ENCODE assay signal across 8 cellular contexts in genomic region chr17:491086-492014, GRCh38. TPM values are rescaled to one million over a fixed set of nuclear protein-coding genes. Genes with fewer than 3 reads are reported as not detected.
DNase-seq lines count a peak whose midpoint lies in the region; ATAC-seq and TF ChIP-seq lines count a peak whose summit lies in the region.

No MANE protein-coding gene starts in this region.

- intact Hi-C loops in activated T-helper 1 cell treated with anti-CD3 and anti-CD28 coated beads, Interleukin-12 subunit alpha, Interleukin-12 subunit beta, Interleukin-2, Interleukin-4 antibody, amounts not matched to agents 30 ng/mL and 10 ng/mL and 1 ng/mL, durations not matched to agents 14 hours and 24 hours and 36 hours (cut with micrococcal nuclease), result no loop called here

- H3K4me1 ChIP-seq in gastroesophageal sphincter, result peaks cover 0 to 21% (median 8%) of the 10 kb centered on the region in 3 donors
- H3K4me1 ChIP-seq in MM.1S (ENCODE audit: low read length), result no peaks in the 10 kb centered on the region

- DNase-seq in activated gamma-delta T cell treated with Interleukin-2 at 50 U/mL for 16 hours (peak; percentile 10), activated gamma-delta T cell (lab: John Stamatoyannopoulos, UW) (no peak), omental fat pad (ENCODE audit: low spot score) (no peak), MM.1S (no peak)
- no peak for DNase-seq in activated T-helper 1 cell treated with anti-CD3 and anti-CD28 coated beads, Interleukin-12 subunit alpha, Interleukin-12 subunit beta, Interleukin-2, Interleukin-4 antibody, amounts not matched to agents 30 ng/mL and 10 ng/mL and 1 ng/mL, durations not matched to agents 14 hours and 24 hours and 36 hours (ENCODE audit: low spot score)

- no peaks in the 10 kb centered on the region for H3K36me3 ChIP-seq in gastroesophageal sphincter
- no peaks in the 10 kb centered on the region for H3K36me3 ChIP-seq in MM.1S (replicated peaks; ENCODE audit: insufficient read depth, low read length)

- H3K27ac ChIP-seq in gastroesophageal sphincter (peak overlapping the region in 3 of 4 donors; percentile 55 to 79 (median 72)), MM.1S (ENCODE audit: low read length) (no peak overlapping the region)

- H3K27ac Mint-ChIP-seq in activated T-helper 1 cell treated with anti-CD3 and anti-CD28 coated beads, Interleukin-12 subunit alpha, Interleukin-12 subunit beta, Interleukin-2, Interleukin-4 antibody, amounts not matched to agents 30 ng/mL and 10 ng/mL and 1 ng/mL, durations not matched to agents 14 hours and 24 hours and 36 hours, result peak overlapping the region; percentile 73

- H3K9me2 ChIP-seq in MM.1S (replicated peaks; ENCODE audit: insufficient read depth, low read length), result no peaks in the 10 kb centered on the region

- peak in 3 of 4 experiments; percentile 23 to 37 (median 29) for TF ChIP-seq CTCF in gastroesophageal sphincter (IDR thresholded peaks at IDR 0.05)
- TF ChIP-seq CTCF in omental fat pad (IDR thresholded peaks at IDR 0.05), result no peak
- TF ChIP-seq CTCF in MM.1S (IDR thresholded peaks at IDR 0.05; ENCODE audit: low read length), result no peak

- no peaks in the 10 kb centered on the region for H3F3A ChIP-seq in MM.1S (ENCODE audit: insufficient read depth, low read length)

- H3K4me3 ChIP-seq in gastroesophageal sphincter (peak overlapping the region; percentile 25 to 52), MM.1S (ENCODE audit: low read length) (no peak overlapping the region)

- H3K9ac ChIP-seq in MM.1S (ENCODE audit: low read length), result no peak overlapping the region

- H3K27me3 ChIP-seq in gastroesophageal sphincter (no peaks in the 10 kb centered on the region), MM.1S (replicated peaks; ENCODE audit: insufficient read depth, low read length) (peaks cover 10% of the 10 kb centered on the region; the same call in 1 of the 2 replicates)

- H3K4me2 ChIP-seq in MM.1S (ENCODE audit: low read depth, low read length), result no peak overlapping the region

- no peak overlapping the region for H2AFZ ChIP-seq in MM.1S (ENCODE audit: low read length)

- H4K20me1 ChIP-seq in MM.1S (ENCODE audit: insufficient read depth, low read length), result no peaks in the 10 kb centered on the region

- no peak for TF ChIP-seq POLR2A in gastroesophageal sphincter (IDR thresholded peaks at IDR 0.05)

- peaks cover 2% of the 10 kb centered on the region for H3K36me3 Mint-ChIP-seq in activated T-helper 1 cell treated with anti-CD3 and anti-CD28 coated beads, Interleukin-12 subunit alpha, Interleukin-12 subunit beta, Interleukin-2, Interleukin-4 antibody, amounts not matched to agents 30 ng/mL and 10 ng/mL and 1 ng/mL, durations not matched to agents 14 hours and 24 hours and 36 hours (ENCODE audit: low read depth)

- H3K4me3 Mint-ChIP-seq in activated T-helper 1 cell treated with anti-CD3 and anti-CD28 coated beads, Interleukin-12 subunit alpha, Interleukin-12 subunit beta, Interleukin-2, Interleukin-4 antibody, amounts not matched to agents 30 ng/mL and 10 ng/mL and 1 ng/mL, durations not matched to agents 14 hours and 24 hours and 36 hours, result peak overlapping the region; percentile 73

- H3K79me2 ChIP-seq in MM.1S (ENCODE audit: low read length), result no peaks in the 10 kb centered on the region

- H3K4me1 Mint-ChIP-seq in activated T-helper 1 cell treated with anti-CD3 and anti-CD28 coated beads, Interleukin-12 subunit alpha, Interleukin-12 subunit beta, Interleukin-2, Interleukin-4 antibody, amounts not matched to agents 30 ng/mL and 10 ng/mL and 1 ng/mL, durations not matched to agents 14 hours and 24 hours and 36 hours (ENCODE audit: low read depth), result peaks cover 16% of the 10 kb centered on the region

- no peaks in the 10 kb centered on the region for H3K9me3 Mint-ChIP-seq in activated T-helper 1 cell treated with anti-CD3 and anti-CD28 coated beads, Interleukin-12 subunit alpha, Interleukin-12 subunit beta, Interleukin-2, Interleukin-4 antibody, amounts not matched to agents 30 ng/mL and 10 ng/mL and 1 ng/mL, durations not matched to agents 14 hours and 24 hours and 36 hours

- no CpG with 5 or more reads among the region's 73 CpGs for WGBS in gastroesophageal sphincter (ENCODE audit: low coverage in 1 of 2), 2 donors

- H3K9me3 ChIP-seq in gastroesophageal sphincter (no peaks in the 10 kb centered on the region), MM.1S (replicated peaks; ENCODE audit: insufficient read depth, low read length) (no peaks in the 10 kb centered on the region)

- no peak for TF ChIP-seq EP300 in gastroesophageal sphincter (IDR thresholded peaks at IDR 0.05)

- no peaks in the 10 kb centered on the region for H3K27me3 Mint-ChIP-seq in activated T-helper 1 cell treated with anti-CD3 and anti-CD28 coated beads, Interleukin-12 subunit alpha, Interleukin-12 subunit beta, Interleukin-2, Interleukin-4 antibody, amounts not matched to agents 30 ng/mL and 10 ng/mL and 1 ng/mL, durations not matched to agents 14 hours and 24 hours and 36 hours (ENCODE audit: insufficient read depth)

- ATAC-seq in gastroesophageal sphincter, result peak; percentile 84
- peak; percentile 29 for ATAC-seq in omental fat pad (ENCODE audit: low FRiP score)
- no peak for ATAC-seq in GM21381 (IDR thresholded peaks at IDR 0.05; ENCODE audit: unreplicated experiment)
- no peak for ATAC-seq in GM21447 (IDR thresholded peaks at IDR 0.05; ENCODE audit: unreplicated experiment)

RNA-seq across cellular contexts. Expression of gene RFLNB, which starts 45.6 kb away (rescaled TPM):
- total RNA-seq in activated T-helper 1 cell treated with anti-CD3 and anti-CD28 coated beads, Interleukin-12 subunit alpha, Interleukin-12 subunit beta, Interleukin-2, Interleukin-4 antibody, amounts not matched to agents 30 ng/mL and 10 ng/mL and 1 ng/mL, durations not matched to agents 14 hours and 24 hours and 36 hours, result 111 and 112 TPM in 2 replicates
- total RNA-seq in gastroesophageal sphincter, result 10 to 100 TPM; 12.9 to 30.5 (median 21.5) TPM
- 10 to 100 TPM in 3 of 4 donors, 1 to 10 TPM in 1; 9.6 to 61.5 (median 30.9) TPM for total RNA-seq in omental fat pad

Comparison
In these comparisons a context has a peak if more than half of its experiments do, and no peak if none do; other contexts are left out.
1. ATAC-seq: peak in gastroesophageal sphincter (single experiment) and omental fat pad (single experiment); none in GM21381 (single experiment) and GM21447 (single experiment).
2. CTCF ChIP-seq: peak in gastroesophageal sphincter (3 of 4); none in omental fat pad (0 of 3) and MM.1S (single experiment).